8 cellular contexts compared by ENCODE assay signal in genomic region chr19:53158119-53158656, GRCh38. TPM values are rescaled to one million over a fixed set of nuclear protein-coding genes. Genes with fewer than 3 reads are reported as not detected.
DNase-seq lines count a peak whose midpoint lies in the region; ATAC-seq and TF ChIP-seq lines count a peak whose summit lies in the region.

No MANE protein-coding gene starts in this region.

- TF ChIP-seq CTCF in activated B cell treated with CpG ODN at 0.5 μM for 24 hours (IDR thresholded peaks at IDR 0.05), result no peak
- no peak for TF ChIP-seq CTCF in lower lobe of right lung (IDR thresholded peaks at IDR 0.05)

- H3K27ac ChIP-seq in ectodermal cell (ENCODE audit: insufficient read depth, low read depth, low read length, poor library complexity, severe bottlenecking) (no peak overlapping the region), lower lobe of right lung (peak overlapping the region; percentile 76)

- ATAC-seq in activated B cell treated with CpG ODN at 0.5 μM for 24 hours (ENCODE audit: low read depth), result peak; percentile 16
- ATAC-seq in lower lobe of right lung, result peak; percentile 60 to 79
- no peak for ATAC-seq in GM19397 (IDR thresholded peaks at IDR 0.05; ENCODE audit: unreplicated experiment)
- no peak for ATAC-seq in GM18520 (IDR thresholded peaks at IDR 0.05; ENCODE audit: unreplicated experiment)

- H3K4me3 Mint-ChIP-seq in activated B cell treated with CpG ODN at 0.5 μM for 24 hours, result peak overlapping the region; percentile 89

- POLR2A ChIA-PET in activated B cell treated with CpG ODN at 0.5 μM for 24 hours (lab: Charles Lee), result interaction anchor here (0.5 to 1.2 kb wide), 8 partner anchors 24 to 957 kb away, joined by 3 to 10 read pairs (median 4); partner anchors contain the start of gene ZNF415

- H3K4me1 ChIP-seq in ectodermal cell (ENCODE audit: control insufficient read depth, insufficient read depth, low read length) (peaks cover 3% of the 10 kb centered on the region), lower lobe of right lung (peaks cover 15% of the 10 kb centered on the region)

- H3K27me3 Mint-ChIP-seq in activated B cell treated with CpG ODN at 0.5 μM for 24 hours, result no peaks in the 10 kb centered on the region

- peak; percentile 27 for DNase-seq in NCI-H1436 (lab: John Stamatoyannopoulos, UW)
- no peak for DNase-seq in NCI-H1436 treated with DMSO at 0.1 percent for 48 hours (lab: John Stamatoyannopoulos, UW)
- DNase-seq in activated B cell treated with CpG ODN at 0.5 μM for 24 hours, result peak; percentile 32
- peak; percentile 56 for DNase-seq in lower lobe of right lung
- DNase-seq in stimulated activated CD4-positive, alpha-beta T cell treated with anti-CD3 and anti-CD28 coated beads, TNF-alpha, amount 100 ng/mL, for 24 hours (ENCODE audit: low read depth in 3 of 3), result peak in 2 of 3 experiments; percentile 11 to 38

- H3K4me1 Mint-ChIP-seq in activated B cell treated with CpG ODN at 0.5 μM for 24 hours, result peaks cover 24% of the 10 kb centered on the region

- no peaks in the 10 kb centered on the region for H3K9me3 ChIP-seq in ectodermal cell (ENCODE audit: control insufficient read depth, low read length)
- peaks cover 26% of the 10 kb centered on the region for H3K9me3 ChIP-seq in lower lobe of right lung

- CTCF ChIA-PET in activated B cell treated with CpG ODN at 0.5 μM for 24 hours (lab: Charles Lee), result no interaction called here

- intact Hi-C loops in activated B cell treated with CpG ODN at 0.5 μM for 24 hours (cut with micrococcal nuclease) (loop anchor here (5.0 to 10.0 kb wide), 2 partner anchors 97 to 166 kb away; partner anchors contain the start of genes VN1R2 and ZNF677), lower lobe of right lung (cut with DNase I) (no loop called here)

- peak overlapping the region; percentile 58 for H3K4me3 ChIP-seq in ectodermal cell (ENCODE audit: insufficient read depth, low read depth, low read length)
- peak overlapping the region; percentile 74 for H3K4me3 ChIP-seq in lower lobe of right lung

- 1 to 2% methylated on average over 41 of the region's 41 CpGs for WGBS in ectodermal cell, 2 experiments

- H3K27me3 ChIP-seq in ectodermal cell (ENCODE audit: control insufficient read depth, insufficient read depth, low read length, poor library complexity, severe bottlenecking) (peaks cover 6% of the 10 kb centered on the region), lower lobe of right lung (ENCODE audit: low read depth) (no peaks in the 10 kb centered on the region)

- peaks cover 41% of the 10 kb centered on the region for H3K36me3 Mint-ChIP-seq in activated B cell treated with CpG ODN at 0.5 μM for 24 hours (ENCODE audit: low read depth)

- peaks cover 20% of the 10 kb centered on the region for H3K9me3 Mint-ChIP-seq in activated B cell treated with CpG ODN at 0.5 μM for 24 hours

- H3K36me3 ChIP-seq in ectodermal cell (ENCODE audit: control insufficient read depth, insufficient read depth, low read length) (no peaks in the 10 kb centered on the region), lower lobe of right lung (peaks cover 5% of the 10 kb centered on the region)

- peak overlapping the region; percentile 79 for H3K27ac Mint-ChIP-seq in activated B cell treated with CpG ODN at 0.5 μM for 24 hours

RNA-seq across cellular contexts. Expression of gene ZNF347, which starts 0.7 kb away (rescaled TPM):
- total RNA-seq in activated B cell treated with CpG ODN at 0.5 μM for 24 hours (17.7 and 19.9 TPM in 2 replicates), lower lobe of right lung (13.1 TPM)
- 9.5 TPM for polyA plus RNA-seq in ectodermal cell (2013, experiment 1 of 4)
- 11.8 TPM for polyA plus RNA-seq in ectodermal cell (2013, experiment 2 of 4)
- 10.0 TPM for polyA plus RNA-seq in ectodermal cell (2013, experiment 3 of 4)
- polyA plus RNA-seq in ectodermal cell (2013, experiment 4 of 4), result 9.7 TPM

RNA-seq across cellular contexts. Expression of gene ZNF415, which starts 25.5 kb away (rescaled TPM):
- total RNA-seq in activated B cell treated with CpG ODN at 0.5 μM for 24 hours, result 2.7 and 5.8 TPM in 2 replicates
- 11.6 TPM for polyA plus RNA-seq in ectodermal cell (2013, experiment 1 of 4)
- 13.8 TPM for polyA plus RNA-seq in ectodermal cell (2013, experiment 2 of 4)
- 14.3 TPM for polyA plus RNA-seq in ectodermal cell (2013, experiment 3 of 4)
- 12.9 TPM for polyA plus RNA-seq in ectodermal cell (2013, experiment 4 of 4)
- total RNA-seq in lower lobe of right lung, result 4.0 TPM

RNA-seq across cellular contexts. Expression of gene ZNF665, which starts 35.0 kb away (rescaled TPM):
- total RNA-seq in activated B cell treated with CpG ODN at 0.5 μM for 24 hours (5.8 and 7.1 TPM in 2 replicates), lower lobe of right lung (4.5 TPM)
- polyA plus RNA-seq in ectodermal cell (2013, experiment 1 of 4), result 3.4 TPM
- 4.9 TPM for polyA plus RNA-seq in ectodermal cell (2013, experiment 2 of 4)
- polyA plus RNA-seq in ectodermal cell (2013, experiment 3 of 4), result 5.7 TPM
- 6.2 TPM for polyA plus RNA-seq in ectodermal cell (2013, experiment 4 of 4)

RNA-seq across cellular contexts. Expression of gene ZNF160, which starts 55.0 kb away (rescaled TPM):
- total RNA-seq in activated B cell treated with CpG ODN at 0.5 μM for 24 hours (46.3 and 61.3 TPM in 2 replicates), lower lobe of right lung (35.5 TPM)
- polyA plus RNA-seq in ectodermal cell (2013, experiment 1 of 4), result 42.0 TPM
- polyA plus RNA-seq in ectodermal cell (2013, experiment 2 of 4), result 37.3 TPM
- 34.3 TPM for polyA plus RNA-seq in ectodermal cell (2013, experiment 3 of 4)
- polyA plus RNA-seq in ectodermal cell (2013, experiment 4 of 4), result 31.9 TPM

Comparison
In these comparisons a context has a peak if more than half of its experiments do, and no peak if none do; other contexts are left out.
1. ATAC-seq: peak in activated B cell treated with CpG ODN at 0.5 μM for 24 hours (single experiment) and lower lobe of right lung (2 of 2); none in GM19397 (single experiment) and GM18520 (single experiment).